Comparison of ENCODE assay signal across 8 cellular contexts in the genomic region with DNA sequence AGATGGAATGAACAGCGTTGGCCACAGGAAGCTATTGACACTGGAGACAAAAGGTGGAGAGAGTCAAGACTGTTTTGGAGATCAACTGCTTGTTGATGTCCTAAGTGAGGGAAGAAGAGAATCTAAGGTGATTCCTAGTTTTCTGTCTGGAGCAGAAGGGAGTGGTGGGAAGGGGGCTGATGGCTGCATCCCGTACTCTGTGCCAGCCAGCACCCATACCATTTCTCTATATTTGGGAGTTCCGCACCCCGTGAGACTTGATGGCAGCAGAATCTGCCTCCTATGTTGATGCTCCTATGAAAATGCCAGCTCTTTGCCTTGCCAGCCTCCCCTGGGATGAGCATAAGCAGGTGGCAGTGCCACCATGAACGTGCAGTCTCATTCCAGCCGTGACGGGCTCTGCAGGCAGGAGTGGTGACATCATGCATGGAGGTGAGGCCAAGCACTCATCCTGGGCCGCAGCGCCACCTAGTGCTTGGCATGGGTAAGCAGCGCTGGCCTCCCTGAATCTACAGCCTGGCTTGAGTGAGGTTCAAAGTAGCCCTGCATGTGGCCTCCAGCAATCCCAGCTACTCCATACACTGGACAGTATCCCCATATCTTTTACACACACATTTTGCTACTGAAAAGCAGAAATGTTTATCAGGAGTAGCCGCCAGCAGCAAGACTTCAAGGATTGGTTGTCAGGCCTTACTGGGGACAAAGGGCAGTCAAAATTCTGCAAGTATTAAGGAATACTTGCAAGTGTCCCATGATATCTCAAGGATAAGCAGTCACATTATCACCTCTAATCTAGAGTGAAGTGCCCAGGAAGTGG. TPM values are rescaled to one million over a fixed set of nuclear protein-coding genes. Genes with fewer than 3 reads are reported as not detected.
DNase-seq lines count a peak whose midpoint lies in the region; TF ChIP-seq lines count a peak whose summit lies in the region.

No MANE protein-coding gene starts in this region.

- H3K4me3 ChIP-seq in GM06990 (replicated peaks; ENCODE audit: low read depth, low read length) (no peak overlapping the region), NB4 (ENCODE audit: low read depth, low read length) (no peak overlapping the region), SK-N-SH (ENCODE audit: low read depth in 2 of 2, low read length in 1 of 2) (peak overlapping the region in 1 of 2 experiments; percentile 21; a peak in 2 of 4 replicates), trophoblast cell (ENCODE audit: low read depth, low read length) (no peak overlapping the region), tibial nerve (no peak overlapping the region)

- H2AFZ ChIP-seq in SK-N-SH (ENCODE audit: low read depth), result no peak overlapping the region
- H2AFZ ChIP-seq in trophoblast cell (ENCODE audit: insufficient read depth, low read length, poor library complexity), result no peak overlapping the region

- H3K18ac ChIP-seq in trophoblast cell (ENCODE audit: low read length), result no peak overlapping the region

- H3K9me2 ChIP-seq in SK-N-SH, result no peaks in the 10 kb centered on the region

- peaks cover 6% of the 10 kb centered on the region for H3K27me3 Mint-ChIP-seq in activated naive CD4-positive, alpha-beta T cell treated with anti-CD3 and anti-CD28 coated beads for 36 hours (ENCODE audit: low read depth)

- no peak overlapping the region for H4K12ac ChIP-seq in trophoblast cell (ENCODE audit: low read depth, low read length)

- no peaks in the 10 kb centered on the region for H3K9me3 Mint-ChIP-seq in activated naive CD4-positive, alpha-beta T cell treated with anti-CD3 and anti-CD28 coated beads for 36 hours

- H2AK5ac ChIP-seq in trophoblast cell (ENCODE audit: low read length), result no peak overlapping the region

- CTCF ChIA-PET in HEK293T (lab: Yijun Ruan, JAX), result interaction anchor here (0.5 to 1.6 kb wide), 5 partner anchors 12 to 532 kb away, joined by 3 to 11 read pairs (median 4); no protein-coding TSS in a partner anchor
- CTCF ChIA-PET in SK-N-SH (lab: Yijun Ruan, JAX), result interaction anchor here (0.6 to 15.5 kb wide), 48 partner anchors 9 to 616 kb away, joined by 3 to 291 read pairs (median 4); a partner anchor contains a TSS
- CTCF ChIA-PET in activated naive CD4-positive, alpha-beta T cell treated with anti-CD3 and anti-CD28 coated beads for 36 hours (lab: Charles Lee), result interaction anchor here (0.5 to 4.6 kb wide), 13 partner anchors 9 to 1630 kb away, joined by 3 to 25 read pairs (median 4); no protein-coding TSS in a partner anchor

- no peaks in the 10 kb centered on the region for H3K36me3 ChIP-seq in GM06990 (ENCODE audit: control insufficient read depth, insufficient read depth, low read length)
- peaks cover 10 to 34% of the 10 kb centered on the region in 2 experiments for H3K36me3 ChIP-seq in SK-N-SH (replicated peaks in 1 of 2; ENCODE audit: control insufficient read depth in 1 of 2, insufficient read depth in 2 of 2, low read length in 1 of 2)
- H3K36me3 ChIP-seq in trophoblast cell (ENCODE audit: control insufficient read depth in 1 of 2, insufficient read depth in 2 of 2, low read length in 2 of 2), result peaks cover 15 to 20% of the 10 kb centered on the region in 2 experiments
- peaks cover 0 to 10% (median 0%) of the 10 kb centered on the region in 3 donors for H3K36me3 ChIP-seq in tibial nerve

- no peak overlapping the region for H4K8ac ChIP-seq in trophoblast cell (ENCODE audit: low read depth, low read length)

- no peak overlapping the region for H3K4me2 ChIP-seq in SK-N-SH
- H3K4me2 ChIP-seq in trophoblast cell (ENCODE audit: low read length), result peak overlapping the region; percentile 3

- no peak overlapping the region for H3K4me3 Mint-ChIP-seq in activated naive CD4-positive, alpha-beta T cell treated with anti-CD3 and anti-CD28 coated beads for 36 hours

- H3K14ac ChIP-seq in trophoblast cell (ENCODE audit: low read length), result no peak overlapping the region

- no peaks in the 10 kb centered on the region for H3K27me3 ChIP-seq in GM06990 (replicated peaks; ENCODE audit: control insufficient read depth, insufficient read depth, low read length)
- no peaks in the 10 kb centered on the region for H3K27me3 ChIP-seq in SK-N-SH (ENCODE audit: insufficient read depth)
- no peaks in the 10 kb centered on the region for H3K27me3 ChIP-seq in trophoblast cell (ENCODE audit: insufficient read depth, low read length)
- H3K27me3 ChIP-seq in tibial nerve, result no peaks in the 10 kb centered on the region

- H3K4me1 ChIP-seq in SK-N-SH (ENCODE audit: control insufficient read depth in 1 of 2, insufficient read depth in 2 of 2, low read depth in 1 of 2, low read length in 1 of 2), result peaks cover 4 to 7% of the 10 kb centered on the region in 2 experiments; a peak in 2 of 4 replicates
- H3K4me1 ChIP-seq in trophoblast cell (ENCODE audit: control insufficient read depth in 1 of 2, insufficient read depth in 2 of 2, low read length in 2 of 2), result peaks cover 2% of the 10 kb centered on the region in 2 experiments
- H3K4me1 ChIP-seq in tibial nerve, result peaks cover 0 to 21% (median 3%) of the 10 kb centered on the region in 4 donors

- H3K79me2 ChIP-seq in SK-N-SH (ENCODE audit: insufficient read depth) (peaks cover 98% of the 10 kb centered on the region), trophoblast cell (ENCODE audit: control insufficient read depth, insufficient read depth, low read length, poor library complexity) (no peaks in the 10 kb centered on the region)

- TF ChIP-seq EP300 in SK-N-SH (IDR thresholded peaks at IDR 0.05; ENCODE audit: borderline replicate concordance in 1 of 2, low read depth in 1 of 2, low read length in 1 of 2), result no peak
- peak in 1 of 2 donors; percentile 69 for TF ChIP-seq EP300 in tibial nerve (IDR thresholded peaks at IDR 0.05)

- TF ChIP-seq RAD21 in SK-N-SH (IDR thresholded peaks at IDR 0.05; ENCODE audit: low read length), result peak; percentile 89

- H3K4ac ChIP-seq in trophoblast cell (ENCODE audit: low read depth, low read length), result no peak overlapping the region

- DNase-seq in GM06990 (ENCODE audit: extremely low read depth, insufficient read length) (peak; percentile 41), HEK293T (ENCODE audit: extremely low spot score) (peak; percentile 89), NB4 (ENCODE audit: low read depth) (peak; percentile 85), SK-N-SH (peak; percentile 92), head of caudate nucleus (peak; percentile 61 to 93 (median 84)), trophoblast cell (peak; percentile 86 to 95), tibial nerve (ENCODE audit: low spot score in 2 of 2) (peak; percentile 77 to 86)
- DNase-seq in activated naive CD4-positive, alpha-beta T cell treated with anti-CD3 and anti-CD28 coated beads for 36 hours, result peak; percentile 90

- H3K27ac Mint-ChIP-seq in activated naive CD4-positive, alpha-beta T cell treated with anti-CD3 and anti-CD28 coated beads for 36 hours, result no peak overlapping the region

- no peaks in the 10 kb centered on the region for H3K79me1 ChIP-seq in trophoblast cell (ENCODE audit: low read length)

- H3K23ac ChIP-seq in trophoblast cell (ENCODE audit: low read length), result no peak overlapping the region

- H2BK120ac ChIP-seq in trophoblast cell (ENCODE audit: insufficient read depth, low read length, poor library complexity), result no peak overlapping the region

- peak; percentile 98 for TF ChIP-seq CTCF in GM06990 (IDR thresholded peaks at IDR 0.05; ENCODE audit: insufficient read depth, low read length, poor library complexity, severe bottlenecking)
- peak; percentile 99 for TF ChIP-seq CTCF in NB4 (IDR thresholded peaks at IDR 0.05; ENCODE audit: low read depth, low read length)
- peak; percentile 100 for TF ChIP-seq CTCF in SK-N-SH (IDR thresholded peaks at IDR 0.05)
- peak; percentile 89 to 93 (median 91) for TF ChIP-seq CTCF in tibial nerve (IDR thresholded peaks at IDR 0.05)

- H3K27ac ChIP-seq in SK-N-SH (ENCODE audit: low read depth in 2 of 2, low read length in 1 of 2) (peak overlapping the region; percentile 2 to 41; a peak in 2 of 4 replicates), trophoblast cell (ENCODE audit: low read depth, low read length) (no peak overlapping the region), tibial nerve (peak overlapping the region in 1 of 4 donors; percentile 61)

- no peak overlapping the region for H2BK5ac ChIP-seq in trophoblast cell (ENCODE audit: low read depth, low read length, poor library complexity)

- intact Hi-C loops in activated naive CD4-positive, alpha-beta T cell treated with anti-CD3 and anti-CD28 coated beads for 36 hours (cut with micrococcal nuclease), result loop anchor here (1.0 to 5.0 kb wide), 7 partner anchors 89 to 681 kb away; a partner anchor contains a TSS
- intact Hi-C loops in head of caudate nucleus (cut with DNase I), result no loop called here

- no peak overlapping the region for H4K91ac ChIP-seq in trophoblast cell (ENCODE audit: low read depth, low read length)

- peaks cover 95% of the 10 kb centered on the region for H4K20me1 ChIP-seq in SK-N-SH (ENCODE audit: insufficient read depth)

- no peak for TF ChIP-seq POLR2A in NB4 (IDR thresholded peaks at IDR 0.05; ENCODE audit: extremely low read depth, insufficient read length)
- TF ChIP-seq POLR2A in tibial nerve (IDR thresholded peaks at IDR 0.05), result no peak

- H3K9ac ChIP-seq in SK-N-SH (no peak overlapping the region), trophoblast cell (ENCODE audit: low read length) (no peak overlapping the region)

- peaks cover 10% of the 10 kb centered on the region for H3K4me1 Mint-ChIP-seq in activated naive CD4-positive, alpha-beta T cell treated with anti-CD3 and anti-CD28 coated beads for 36 hours (ENCODE audit: low read depth)

- no peaks in the 10 kb centered on the region for H3K36me3 Mint-ChIP-seq in activated naive CD4-positive, alpha-beta T cell treated with anti-CD3 and anti-CD28 coated beads for 36 hours (ENCODE audit: low read depth)

- no peaks in the 10 kb centered on the region for H3K9me3 ChIP-seq in SK-N-SH
- no peaks in the 10 kb centered on the region for H3K9me3 ChIP-seq in trophoblast cell (ENCODE audit: insufficient read depth, low read depth, low read length)
- no peaks in the 10 kb centered on the region for H3K9me3 ChIP-seq in tibial nerve

- H2BK12ac ChIP-seq in trophoblast cell (ENCODE audit: low read length), result no peak overlapping the region

- peaks cover 71% of the 10 kb centered on the region for H3F3A ChIP-seq in SK-N-SH (replicated peaks; ENCODE audit: insufficient read depth)

- POLR2A ChIA-PET in HEK293T (lab: Yijun Ruan, JAX), result no interaction called here
- POLR2A ChIA-PET in SK-N-SH (lab: Yijun Ruan, JAX), result interaction anchor here (0.7 kb wide), 1 partner anchor 443 kb away, joined by 3 read pairs; no protein-coding TSS in a partner anchor

- 41% methylated on average over 11 of the region's 11 CpGs for WGBS in SK-N-SH (ENCODE audit: low lambda C conversion rate)
- no CpG with 5 or more reads among the region's 11 CpGs for WGBS in trophoblast cell (ENCODE audit: extremely low coverage, insufficient coverage, insufficient read length)
- 40 to 41% methylated on average over 11 of the region's 11 CpGs for WGBS in tibial nerve, 2 donors

RNA-seq across cellular contexts. Expression of a gene that starts 43.0 kb away (rescaled TPM):
- 76.1 and 86.0 TPM in 2 replicates for polyA plus RNA-seq in SK-N-SH (2012; rRNA removed)
- 44.3 and 58.4 TPM in 2 replicates for polyA plus RNA-seq in SK-N-SH (2012; cell fraction: cytosol; rRNA removed)
- 131 and 142 TPM in 2 replicates for polyA plus RNA-seq in SK-N-SH (2012; cell fraction: nucleus; rRNA removed)
- total RNA-seq in activated naive CD4-positive, alpha-beta T cell treated with anti-CD3 and anti-CD28 coated beads for 36 hours, result 1 to 10 TPM in 1 of 2 experiments, under 1 TPM in 1; 0.98 to 1.8 TPM
- 124 and 125 TPM in 2 replicates for polyA plus RNA-seq in trophoblast cell (2013)
- total RNA-seq in tibial nerve, result 10 to 100 TPM; 12.1 to 40.8 (median 34.3) TPM

Comparison
In these comparisons a context has a peak if more than half of its experiments do, and no peak if none do; other contexts are left out.
1. DNase-seq: peak in every context shown above with its lines; median percentile 92 in SK-N-SH; 90 in trophoblast cell; 90 in activated naive CD4-positive, alpha-beta T cell treated with anti-CD3 and anti-CD28 coated beads for 36 hours; 89 in HEK293T; 85 in NB4; 84 in head of caudate nucleus; 82 in tibial nerve; 41 in GM06990.
2. RNA of a gene that starts 43.0 kb away (total RNA-seq): 12.1 to 40.8 TPM in tibial nerve; 0.98 to 1.8 TPM in activated naive CD4-positive, alpha-beta T cell treated with anti-CD3 and anti-CD28 coated beads for 36 hours; every median in the first group is over 4 times any median in the second.
3. Peak in every context shown above with its lines, with median percentiles within 50 percentile points of each other: CTCF ChIP-seq.